ENCODE assay signal across 1 cellular context in the genomic region with DNA sequence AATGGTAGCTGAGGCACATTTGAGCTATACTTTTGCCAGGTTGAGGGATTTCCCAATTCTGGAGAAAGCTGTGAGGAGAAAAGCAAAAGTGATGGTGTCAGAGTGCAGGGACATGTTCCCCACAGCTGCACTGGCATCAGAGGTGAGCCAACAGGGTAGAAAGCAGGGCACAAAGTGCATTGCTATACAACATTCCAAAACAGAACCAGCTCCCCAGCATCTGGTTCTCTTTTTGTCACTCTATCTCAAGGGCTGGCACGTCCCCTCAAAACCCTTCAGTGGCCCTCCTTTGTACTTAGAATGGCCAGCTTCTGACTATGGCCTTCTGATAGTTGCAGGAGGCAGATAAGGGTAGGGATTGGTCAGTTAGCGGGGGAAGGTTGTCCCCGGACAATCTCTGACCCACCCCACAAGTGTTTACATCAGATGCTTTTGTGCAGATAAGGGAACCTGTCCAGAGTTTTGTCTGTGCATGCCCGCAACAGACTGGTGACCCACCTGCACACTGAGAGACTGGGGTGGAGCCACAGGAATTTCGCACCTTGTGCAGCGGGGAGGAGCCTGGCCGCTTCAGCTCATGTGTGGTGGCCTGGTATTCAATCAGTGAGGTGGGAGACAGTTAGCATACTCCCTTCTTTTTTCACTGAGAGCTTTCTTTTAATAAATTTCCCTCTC.
TF ChIP-seq lines count a peak whose summit lies in the region.

No MANE protein-coding gene starts in this region.

TF ChIP-seq in HepG2, 621 proteins besides CTCF, POLR2A, EP300 and RAD21 (continued from another document and continues in another):
- TF ChIP-seq, protein P1, sequence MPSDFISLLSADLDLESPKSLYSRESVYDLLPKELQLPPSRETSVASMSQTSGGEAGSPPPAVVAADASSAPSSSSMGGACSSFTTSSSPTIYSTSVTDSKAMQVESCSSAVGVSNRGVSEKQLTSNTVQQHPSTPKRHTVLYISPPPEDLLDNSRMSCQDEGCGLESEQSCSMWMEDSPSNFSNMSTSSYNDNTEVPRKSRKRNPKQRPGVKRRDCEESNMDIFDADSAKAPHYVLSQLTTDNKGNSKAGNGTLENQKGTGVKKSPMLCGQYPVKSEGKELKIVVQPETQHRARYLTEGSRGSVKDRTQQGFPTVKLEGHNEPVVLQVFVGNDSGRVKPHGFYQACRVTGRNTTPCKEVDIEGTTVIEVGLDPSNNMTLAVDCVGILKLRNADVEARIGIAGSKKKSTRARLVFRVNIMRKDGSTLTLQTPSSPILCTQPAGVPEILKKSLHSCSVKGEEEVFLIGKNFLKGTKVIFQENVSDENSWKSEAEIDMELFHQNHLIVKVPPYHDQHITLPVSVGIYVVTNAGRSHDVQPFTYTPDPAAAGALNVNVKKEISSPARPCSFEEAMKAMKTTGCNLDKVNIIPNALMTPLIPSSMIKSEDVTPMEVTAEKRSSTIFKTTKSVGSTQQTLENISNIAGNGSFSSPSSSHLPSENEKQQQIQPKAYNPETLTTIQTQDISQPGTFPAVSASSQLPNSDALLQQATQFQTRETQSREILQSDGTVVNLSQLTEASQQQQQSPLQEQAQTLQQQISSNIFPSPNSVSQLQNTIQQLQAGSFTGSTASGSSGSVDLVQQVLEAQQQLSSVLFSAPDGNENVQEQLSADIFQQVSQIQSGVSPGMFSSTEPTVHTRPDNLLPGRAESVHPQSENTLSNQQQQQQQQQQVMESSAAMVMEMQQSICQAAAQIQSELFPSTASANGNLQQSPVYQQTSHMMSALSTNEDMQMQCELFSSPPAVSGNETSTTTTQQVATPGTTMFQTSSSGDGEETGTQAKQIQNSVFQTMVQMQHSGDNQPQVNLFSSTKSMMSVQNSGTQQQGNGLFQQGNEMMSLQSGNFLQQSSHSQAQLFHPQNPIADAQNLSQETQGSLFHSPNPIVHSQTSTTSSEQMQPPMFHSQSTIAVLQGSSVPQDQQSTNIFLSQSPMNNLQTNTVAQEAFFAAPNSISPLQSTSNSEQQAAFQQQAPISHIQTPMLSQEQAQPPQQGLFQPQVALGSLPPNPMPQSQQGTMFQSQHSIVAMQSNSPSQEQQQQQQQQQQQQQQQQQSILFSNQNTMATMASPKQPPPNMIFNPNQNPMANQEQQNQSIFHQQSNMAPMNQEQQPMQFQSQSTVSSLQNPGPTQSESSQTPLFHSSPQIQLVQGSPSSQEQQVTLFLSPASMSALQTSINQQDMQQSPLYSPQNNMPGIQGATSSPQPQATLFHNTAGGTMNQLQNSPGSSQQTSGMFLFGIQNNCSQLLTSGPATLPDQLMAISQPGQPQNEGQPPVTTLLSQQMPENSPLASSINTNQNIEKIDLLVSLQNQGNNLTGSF (CRISPR knock-in tag; IDR thresholded peaks at IDR 0.05): no peak
- no peak for TF ChIP-seq ZFP36L2 (CRISPR knock-in tag; IDR thresholded peaks at IDR 0.05)
- no peak for TF ChIP-seq PBX3 (CRISPR knock-in tag; IDR thresholded peaks at IDR 0.05; ENCODE audit: borderline replicate concordance)
- TF ChIP-seq ESRRA (CRISPR knock-in tag; IDR thresholded peaks at IDR 0.05; ENCODE audit: low read depth): no peak
- no peak for TF ChIP-seq ARNTL (CRISPR knock-in tag; IDR thresholded peaks at IDR 0.05)
- TF ChIP-seq, protein P2, sequence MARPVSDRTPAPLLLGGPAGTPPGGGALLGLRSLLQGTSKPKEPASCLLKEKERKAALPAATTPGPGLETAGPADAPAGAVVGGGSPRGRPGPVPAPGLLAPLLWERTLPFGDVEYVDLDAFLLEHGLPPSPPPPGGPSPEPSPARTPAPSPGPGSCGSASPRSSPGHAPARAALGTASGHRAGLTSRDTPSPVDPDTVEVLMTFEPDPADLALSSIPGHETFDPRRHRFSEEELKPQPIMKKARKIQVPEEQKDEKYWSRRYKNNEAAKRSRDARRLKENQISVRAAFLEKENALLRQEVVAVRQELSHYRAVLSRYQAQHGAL (CRISPR knock-in tag; IDR thresholded peaks at IDR 0.05; ENCODE audit: not compliant biosample characterization): no peak
- no peak for TF ChIP-seq ZNF382 (CRISPR knock-in tag; IDR thresholded peaks at IDR 0.05; ENCODE audit: borderline replicate concordance)
- no peak for TF ChIP-seq ZNF549 (CRISPR knock-in tag; IDR thresholded peaks at IDR 0.05)
- TF ChIP-seq, protein P3, sequence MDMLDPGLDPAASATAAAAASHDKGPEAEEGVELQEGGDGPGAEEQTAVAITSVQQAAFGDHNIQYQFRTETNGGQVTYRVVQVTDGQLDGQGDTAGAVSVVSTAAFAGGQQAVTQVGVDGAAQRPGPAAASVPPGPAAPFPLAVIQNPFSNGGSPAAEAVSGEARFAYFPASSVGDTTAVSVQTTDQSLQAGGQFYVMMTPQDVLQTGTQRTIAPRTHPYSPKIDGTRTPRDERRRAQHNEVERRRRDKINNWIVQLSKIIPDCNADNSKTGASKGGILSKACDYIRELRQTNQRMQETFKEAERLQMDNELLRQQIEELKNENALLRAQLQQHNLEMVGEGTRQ (IDR thresholded peaks at IDR 0.05; ENCODE audit: low read depth, low read length): no peak
- TF ChIP-seq, protein P3 (CRISPR knock-in tag; IDR thresholded peaks at IDR 0.05; ENCODE audit: borderline replicate concordance): no peak
- TF ChIP-seq MIER2 (CRISPR knock-in tag; IDR thresholded peaks at IDR 0.05): no peak
- no peak for TF ChIP-seq SP1 (IDR thresholded peaks at IDR 0.05)
- TF ChIP-seq SP1 (CRISPR knock-in tag; IDR thresholded peaks at IDR 0.05): no peak
- TF ChIP-seq, protein P4, sequence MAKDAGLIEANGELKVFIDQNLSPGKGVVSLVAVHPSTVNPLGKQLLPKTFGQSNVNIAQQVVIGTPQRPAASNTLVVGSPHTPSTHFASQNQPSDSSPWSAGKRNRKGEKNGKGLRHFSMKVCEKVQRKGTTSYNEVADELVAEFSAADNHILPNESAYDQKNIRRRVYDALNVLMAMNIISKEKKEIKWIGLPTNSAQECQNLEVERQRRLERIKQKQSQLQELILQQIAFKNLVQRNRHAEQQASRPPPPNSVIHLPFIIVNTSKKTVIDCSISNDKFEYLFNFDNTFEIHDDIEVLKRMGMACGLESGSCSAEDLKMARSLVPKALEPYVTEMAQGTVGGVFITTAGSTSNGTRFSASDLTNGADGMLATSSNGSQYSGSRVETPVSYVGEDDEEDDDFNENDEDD (CRISPR knock-in tag; IDR thresholded peaks at IDR 0.05; ENCODE audit: borderline replicate concordance): peak; percentile 63; the same call in 1 of the 2 replicates
- TF ChIP-seq PRMT3 (CRISPR knock-in tag; IDR thresholded peaks at IDR 0.05; ENCODE audit: borderline replicate concordance, low read depth): peak; percentile 84; the same call in 1 of the 2 replicates
- no peak for TF ChIP-seq ZFP1 (CRISPR knock-in tag; IDR thresholded peaks at IDR 0.05)
- peak; percentile 26; the same call in 1 of the 2 replicates for TF ChIP-seq NR2F6 (IDR thresholded peaks at IDR 0.05)
- TF ChIP-seq NR2F6 (CRISPR knock-in tag; IDR thresholded peaks at IDR 0.05): peak; percentile 43; the same call in 1 of the 2 replicates
- TF ChIP-seq PHF8 (CRISPR knock-in tag; IDR thresholded peaks at IDR 0.05): peak; percentile 28; the same call in 1 of the 2 replicates
- no peak for TF ChIP-seq ZNF256 (CRISPR knock-in tag; conservative IDR thresholded peaks at IDR 0.05)
- TF ChIP-seq HIVEP1 (CRISPR knock-in tag; IDR thresholded peaks at IDR 0.05): no peak
- no peak for TF ChIP-seq ATF2 (CRISPR knock-in tag; IDR thresholded peaks at IDR 0.05)
- TF ChIP-seq LCORL (IDR thresholded peaks at IDR 0.05): no peak
- peak; percentile 67 for TF ChIP-seq LCORL (CRISPR knock-in tag; IDR thresholded peaks at IDR 0.05)
- no peak for TF ChIP-seq DMTF1 (CRISPR knock-in tag; IDR thresholded peaks at IDR 0.05)
- TF ChIP-seq ZNF746 (CRISPR knock-in tag; IDR thresholded peaks at IDR 0.05): no peak
- TF ChIP-seq ZNF678 (CRISPR knock-in tag; IDR thresholded peaks at IDR 0.05): no peak
- TF ChIP-seq NFKB2 (CRISPR knock-in tag; IDR thresholded peaks at IDR 0.05; ENCODE audit: borderline replicate concordance): no peak; the same call in 1 of the 2 replicates
- TF ChIP-seq ZNF747 (CRISPR knock-in tag; IDR thresholded peaks at IDR 0.05; ENCODE audit: borderline replicate concordance): no peak
- no peak for TF ChIP-seq ZNF30 (CRISPR knock-in tag; IDR thresholded peaks at IDR 0.05)
- TF ChIP-seq TBL1XR1 (IDR thresholded peaks at IDR 0.05; ENCODE audit: borderline replicate concordance, low read length, partially characterized antibody): no peak
- no peak for TF ChIP-seq ZSCAN22 (CRISPR knock-in tag; IDR thresholded peaks at IDR 0.05)
- no peak for TF ChIP-seq ZIK1 (CRISPR knock-in tag; IDR thresholded peaks at IDR 0.05; ENCODE audit: borderline replicate concordance, low read depth)
- TF ChIP-seq, protein P5, sequence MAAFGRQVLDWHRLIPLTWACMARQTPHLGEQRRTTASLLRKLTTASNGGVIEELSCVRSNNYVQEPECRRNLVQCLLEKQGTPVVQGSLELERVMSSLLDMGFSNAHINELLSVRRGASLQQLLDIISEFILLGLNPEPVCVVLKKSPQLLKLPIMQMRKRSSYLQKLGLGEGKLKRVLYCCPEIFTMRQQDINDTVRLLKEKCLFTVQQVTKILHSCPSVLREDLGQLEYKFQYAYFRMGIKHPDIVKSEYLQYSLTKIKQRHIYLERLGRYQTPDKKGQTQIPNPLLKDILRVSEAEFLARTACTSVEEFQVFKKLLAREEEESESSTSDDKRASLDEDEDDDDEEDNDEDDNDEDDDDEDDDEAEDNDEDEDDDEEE (CRISPR knock-in tag; IDR thresholded peaks at IDR 0.05): no peak
- no peak for TF ChIP-seq YEATS4 (CRISPR knock-in tag; IDR thresholded peaks at IDR 0.05; ENCODE audit: borderline replicate concordance)
- TF ChIP-seq ZNF773 (CRISPR knock-in tag; IDR thresholded peaks at IDR 0.05; ENCODE audit: borderline replicate concordance): no peak
- peak; percentile 87 for TF ChIP-seq TEAD3 (CRISPR knock-in tag; optimal IDR thresholded peaks at IDR 0.05; ENCODE audit: borderline replicate concordance)
- TF ChIP-seq ZFP41 (CRISPR knock-in tag; IDR thresholded peaks at IDR 0.05; ENCODE audit: borderline replicate concordance): no peak
- TF ChIP-seq ZNF878 (CRISPR knock-in tag; IDR thresholded peaks at IDR 0.05): 0 out of 2 replicates have a peak, but pooled peaks have one; percentile 53
- TF ChIP-seq POLR2G (IDR thresholded peaks at IDR 0.05; ENCODE audit: low read depth, low read length): no peak
- TF ChIP-seq, protein P6, sequence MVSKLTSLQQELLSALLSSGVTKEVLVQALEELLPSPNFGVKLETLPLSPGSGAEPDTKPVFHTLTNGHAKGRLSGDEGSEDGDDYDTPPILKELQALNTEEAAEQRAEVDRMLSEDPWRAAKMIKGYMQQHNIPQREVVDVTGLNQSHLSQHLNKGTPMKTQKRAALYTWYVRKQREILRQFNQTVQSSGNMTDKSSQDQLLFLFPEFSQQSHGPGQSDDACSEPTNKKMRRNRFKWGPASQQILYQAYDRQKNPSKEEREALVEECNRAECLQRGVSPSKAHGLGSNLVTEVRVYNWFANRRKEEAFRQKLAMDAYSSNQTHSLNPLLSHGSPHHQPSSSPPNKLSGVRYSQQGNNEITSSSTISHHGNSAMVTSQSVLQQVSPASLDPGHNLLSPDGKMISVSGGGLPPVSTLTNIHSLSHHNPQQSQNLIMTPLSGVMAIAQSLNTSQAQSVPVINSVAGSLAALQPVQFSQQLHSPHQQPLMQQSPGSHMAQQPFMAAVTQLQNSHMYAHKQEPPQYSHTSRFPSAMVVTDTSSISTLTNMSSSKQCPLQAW (CRISPR knock-in tag; IDR thresholded peaks at IDR 0.05): no peak; the same call in 1 of the 2 replicates
- no peak for TF ChIP-seq FOXA1 (IDR thresholded peaks at IDR 0.05)
- TF ChIP-seq FOXA1 (CRISPR knock-in tag; IDR thresholded peaks at IDR 0.05): no peak; the same call in 1 of the 2 replicates
- no peak for TF ChIP-seq PHF20 (CRISPR knock-in tag; IDR thresholded peaks at IDR 0.05)
- no peak for TF ChIP-seq DDIT3 (CRISPR knock-in tag; IDR thresholded peaks at IDR 0.05)
- TF ChIP-seq ZBTB7B (CRISPR knock-in tag; IDR thresholded peaks at IDR 0.05): peak; percentile 36; the same call in 1 of the 2 replicates
- TF ChIP-seq ZNF235 (CRISPR knock-in tag; IDR thresholded peaks at IDR 0.05; ENCODE audit: borderline replicate concordance): no peak
- TF ChIP-seq ZNF891 (CRISPR knock-in tag; IDR thresholded peaks at IDR 0.05): no peak
